In genomic region chr16:74984670-74985411, GRCh38 we compare ENCODE assay signal across 1 cellular context.
TF ChIP-seq lines count a peak whose summit lies in the region.

Gene WDR59 (minus strand): TSS chr16:74985123. CDS start chr16:74985017, 106 bp downstream.

TF ChIP-seq in HepG2, 621 proteins besides CTCF, POLR2A, EP300 and RAD21 (continued from another document and continues in another):
- TF ChIP-seq HCFC1 (IDR thresholded peaks at IDR 0.05; ENCODE audit: low read depth, low read length) (peak; percentile 91), TFDP1 (CRISPR knock-in tag; IDR thresholded peaks at IDR 0.05; ENCODE audit: borderline replicate concordance) (no peak; the same call in 1 of the 2 replicates), AKAP8 (CRISPR knock-in tag; IDR thresholded peaks at IDR 0.05) (no peak), MBD4 (IDR thresholded peaks at IDR 0.05; ENCODE audit: borderline replicate concordance, low read length) (no peak), SOX5 (CRISPR knock-in tag; IDR thresholded peaks at IDR 0.05; ENCODE audit: borderline replicate concordance) (0 out of 2 replicates have a peak, but pooled peaks have one; percentile 3), NBN (conservative IDR thresholded peaks at IDR 0.05) (no peak), ZNF331 (CRISPR knock-in tag; IDR thresholded peaks at IDR 0.05) (peak; percentile 14; the same call in 1 of the 2 replicates), ZFY (CRISPR knock-in tag; IDR thresholded peaks at IDR 0.05) (peak; percentile 91), HES4 (CRISPR knock-in tag; IDR thresholded peaks at IDR 0.05; ENCODE audit: borderline replicate concordance) (peak; percentile 89), SMAD1 (CRISPR knock-in tag; IDR thresholded peaks at IDR 0.05; ENCODE audit: borderline replicate concordance, low read depth) (no peak), STAT5B (CRISPR knock-in tag; IDR thresholded peaks at IDR 0.05) (peak; percentile 66; the same call in 1 of the 2 replicates), FOSL2 (CRISPR knock-in tag; IDR thresholded peaks at IDR 0.05) (peak; percentile 92), ZBTB8A (CRISPR knock-in tag; IDR thresholded peaks at IDR 0.05; ENCODE audit: borderline replicate concordance, low read depth) (no peak), ZNF605 (CRISPR knock-in tag; IDR thresholded peaks at IDR 0.05) (peak; percentile 84), SETDB1 (CRISPR knock-in tag; IDR thresholded peaks at IDR 0.05; ENCODE audit: borderline replicate concordance) (no peak), MIER2 (CRISPR knock-in tag; IDR thresholded peaks at IDR 0.05) (0 out of 2 replicates have a peak, but pooled peaks have one; percentile 8), SNAPC5 (CRISPR knock-in tag; IDR thresholded peaks at IDR 0.05; ENCODE audit: borderline replicate concordance) (no peak), ZNF672 (CRISPR knock-in tag; IDR thresholded peaks at IDR 0.05) (no peak), EHMT2 (IDR thresholded peaks at IDR 0.05; ENCODE audit: borderline replicate concordance, low read depth, low read length) (no peak), KDM5A (IDR thresholded peaks at IDR 0.05; ENCODE audit: borderline replicate concordance, low read length) (no peak; the same call in 1 of the 2 replicates), NFRKB (IDR thresholded peaks at IDR 0.05) (no peak), MTA3 (CRISPR knock-in tag; IDR thresholded peaks at IDR 0.05) (no peak), ZNF619 (CRISPR knock-in tag; IDR thresholded peaks at IDR 0.05) (0 out of 2 replicates have a peak, but pooled peaks have one; percentile 32), FOSL1 (CRISPR knock-in tag; IDR thresholded peaks at IDR 0.05; ENCODE audit: borderline replicate concordance) (peak; percentile 6; the same call in 1 of the 2 replicates), ZNF766 (CRISPR knock-in tag; IDR thresholded peaks at IDR 0.05; ENCODE audit: borderline replicate concordance) (no peak), IRX3 (CRISPR knock-in tag; IDR thresholded peaks at IDR 0.05; ENCODE audit: borderline replicate concordance, low read depth) (no peak), ZNF597 (CRISPR knock-in tag; IDR thresholded peaks at IDR 0.05) (no peak), GABPA (IDR thresholded peaks at IDR 0.05; ENCODE audit: low read depth, low read length) (peak; percentile 53), GABPA (CRISPR knock-in tag; IDR thresholded peaks at IDR 0.05; ENCODE audit: low read depth) (peak; percentile 89), SMAD3 (CRISPR knock-in tag; IDR thresholded peaks at IDR 0.05) (no peak; the same call in 1 of the 2 replicates), MZF1 (CRISPR knock-in tag; IDR thresholded peaks at IDR 0.05; ENCODE audit: borderline replicate concordance) (no peak), JUND (CRISPR knock-in tag; IDR thresholded peaks at IDR 0.05) (0 out of 2 replicates have a peak, but pooled peaks have one; percentile 49), KAT8 (CRISPR knock-in tag; IDR thresholded peaks at IDR 0.05) (peak; percentile 50; the same call in 1 of the 2 replicates), NCOA5 (CRISPR knock-in tag; IDR thresholded peaks at IDR 0.05) (no peak), SMYD3 (CRISPR knock-in tag; IDR thresholded peaks at IDR 0.05) (no peak), ELF1 (CRISPR knock-in tag; IDR thresholded peaks at IDR 0.05) (peak; percentile 97), NFYC (CRISPR knock-in tag; IDR thresholded peaks at IDR 0.05) (peak; percentile 92), POGZ (CRISPR knock-in tag; IDR thresholded peaks at IDR 0.05) (peak; percentile 52; the same call in 1 of the 2 replicates), PHB2 (IDR thresholded peaks at IDR 0.05; ENCODE audit: partially characterized antibody) (no peak), ZFP41 (CRISPR knock-in tag; IDR thresholded peaks at IDR 0.05; ENCODE audit: borderline replicate concordance) (peak; percentile 68; the same call in 1 of the 2 replicates), CHCHD3 (CRISPR knock-in tag; IDR thresholded peaks at IDR 0.05) (no peak), ATF1 (CRISPR knock-in tag; IDR thresholded peaks at IDR 0.05) (peak; percentile 57), ZNF513 (CRISPR knock-in tag; conservative IDR thresholded peaks at IDR 0.05) (no peak), NAIF1 (CRISPR knock-in tag; IDR thresholded peaks at IDR 0.05; ENCODE audit: borderline replicate concordance) (no peak), ZNF484 (CRISPR knock-in tag; IDR thresholded peaks at IDR 0.05; ENCODE audit: borderline replicate concordance, low read depth) (no peak), SRF (IDR thresholded peaks at IDR 0.05; ENCODE audit: low read depth, low read length) (0 out of 2 replicates have a peak, but pooled peaks have one; percentile 18), SRSF4 (IDR thresholded peaks at IDR 0.05; ENCODE audit: low read depth, low read length, poor library complexity, severe bottlenecking) (no peak), ZNF251 (CRISPR knock-in tag; IDR thresholded peaks at IDR 0.05) (peak; percentile 81; the same call in 1 of the 2 replicates), ZFP36L2 (CRISPR knock-in tag; IDR thresholded peaks at IDR 0.05) (no peak), ZNF225 (CRISPR knock-in tag; IDR thresholded peaks at IDR 0.05) (no peak; the same call in 1 of the 2 replicates), RFXANK (CRISPR knock-in tag; IDR thresholded peaks at IDR 0.05) (peak; percentile 71; the same call in 1 of the 2 replicates), MXD4 (CRISPR knock-in tag; IDR thresholded peaks at IDR 0.05) (peak; percentile 75), ZZZ3 (CRISPR knock-in tag; IDR thresholded peaks at IDR 0.05; ENCODE audit: borderline replicate concordance) (0 out of 2 replicates have a peak, but pooled peaks have one; percentile 40), ZFAT (CRISPR knock-in tag; conservative IDR thresholded peaks at IDR 0.05) (no peak), GLMP (CRISPR knock-in tag; IDR thresholded peaks at IDR 0.05; ENCODE audit: borderline replicate concordance) (no peak), ZBTB34 (CRISPR knock-in tag; IDR thresholded peaks at IDR 0.05) (no peak; the same call in 1 of the 2 replicates), ZNF143 (CRISPR knock-in tag; IDR thresholded peaks at IDR 0.05) (peak; percentile 97), ZNF7 (CRISPR knock-in tag; IDR thresholded peaks at IDR 0.05) (0 out of 2 replicates have a peak, but pooled peaks have one; percentile 19), FOXP1 (IDR thresholded peaks at IDR 0.05) (0 out of 2 replicates have a peak, but pooled peaks have one; percentile 33), FOXP1 (CRISPR knock-in tag; IDR thresholded peaks at IDR 0.05) (peak; percentile 22), SPEN (CRISPR knock-in tag; IDR thresholded peaks at IDR 0.05; ENCODE audit: low read depth) (no peak; the same call in 1 of the 2 replicates), ATM (IDR thresholded peaks at IDR 0.05; ENCODE audit: borderline replicate concordance) (no peak)
- TF ChIP-seq, protein P1, sequence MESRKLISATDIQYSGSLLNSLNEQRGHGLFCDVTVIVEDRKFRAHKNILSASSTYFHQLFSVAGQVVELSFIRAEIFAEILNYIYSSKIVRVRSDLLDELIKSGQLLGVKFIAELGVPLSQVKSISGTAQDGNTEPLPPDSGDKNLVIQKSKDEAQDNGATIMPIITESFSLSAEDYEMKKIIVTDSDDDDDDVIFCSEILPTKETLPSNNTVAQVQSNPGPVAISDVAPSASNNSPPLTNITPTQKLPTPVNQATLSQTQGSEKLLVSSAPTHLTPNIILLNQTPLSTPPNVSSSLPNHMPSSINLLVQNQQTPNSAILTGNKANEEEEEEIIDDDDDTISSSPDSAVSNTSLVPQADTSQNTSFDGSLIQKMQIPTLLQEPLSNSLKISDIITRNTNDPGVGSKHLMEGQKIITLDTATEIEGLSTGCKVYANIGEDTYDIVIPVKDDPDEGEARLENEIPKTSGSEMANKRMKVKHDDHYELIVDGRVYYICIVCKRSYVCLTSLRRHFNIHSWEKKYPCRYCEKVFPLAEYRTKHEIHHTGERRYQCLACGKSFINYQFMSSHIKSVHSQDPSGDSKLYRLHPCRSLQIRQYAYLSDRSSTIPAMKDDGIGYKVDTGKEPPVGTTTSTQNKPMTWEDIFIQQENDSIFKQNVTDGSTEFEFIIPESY (CRISPR knock-in tag; IDR thresholded peaks at IDR 0.05) = no peak; the same call in none of the 2 replicates
- TF ChIP-seq, protein P2, sequence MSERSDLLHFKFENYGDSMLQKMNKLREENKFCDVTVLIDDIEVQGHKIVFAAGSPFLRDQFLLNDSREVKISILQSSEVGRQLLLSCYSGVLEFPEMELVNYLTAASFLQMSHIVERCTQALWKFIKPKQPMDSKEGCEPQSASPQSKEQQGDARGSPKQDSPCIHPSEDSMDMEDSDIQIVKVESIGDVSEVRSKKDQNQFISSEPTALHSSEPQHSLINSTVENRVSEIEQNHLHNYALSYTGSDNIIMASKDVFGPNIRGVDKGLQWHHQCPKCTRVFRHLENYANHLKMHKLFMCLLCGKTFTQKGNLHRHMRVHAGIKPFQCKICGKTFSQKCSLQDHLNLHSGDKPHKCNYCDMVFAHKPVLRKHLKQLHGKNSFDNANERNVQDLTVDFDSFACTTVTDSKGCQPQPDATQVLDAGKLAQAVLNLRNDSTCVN (CRISPR knock-in tag; IDR thresholded peaks at IDR 0.05; ENCODE audit: borderline replicate concordance) = 0 out of 2 replicates have a peak, but pooled peaks have one; percentile 35
- TF ChIP-seq, protein P3, sequence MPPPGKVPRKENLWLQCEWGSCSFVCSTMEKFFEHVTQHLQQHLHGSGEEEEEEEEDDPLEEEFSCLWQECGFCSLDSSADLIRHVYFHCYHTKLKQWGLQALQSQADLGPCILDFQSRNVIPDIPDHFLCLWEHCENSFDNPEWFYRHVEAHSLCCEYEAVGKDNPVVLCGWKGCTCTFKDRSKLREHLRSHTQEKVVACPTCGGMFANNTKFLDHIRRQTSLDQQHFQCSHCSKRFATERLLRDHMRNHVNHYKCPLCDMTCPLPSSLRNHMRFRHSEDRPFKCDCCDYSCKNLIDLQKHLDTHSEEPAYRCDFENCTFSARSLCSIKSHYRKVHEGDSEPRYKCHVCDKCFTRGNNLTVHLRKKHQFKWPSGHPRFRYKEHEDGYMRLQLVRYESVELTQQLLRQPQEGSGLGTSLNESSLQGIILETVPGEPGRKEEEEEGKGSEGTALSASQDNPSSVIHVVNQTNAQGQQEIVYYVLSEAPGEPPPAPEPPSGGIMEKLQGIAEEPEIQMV (CRISPR knock-in tag; IDR thresholded peaks at IDR 0.05; ENCODE audit: low read depth) = no peak; the same call in 1 of the 2 replicates
- TF ChIP-seq, protein P4, sequence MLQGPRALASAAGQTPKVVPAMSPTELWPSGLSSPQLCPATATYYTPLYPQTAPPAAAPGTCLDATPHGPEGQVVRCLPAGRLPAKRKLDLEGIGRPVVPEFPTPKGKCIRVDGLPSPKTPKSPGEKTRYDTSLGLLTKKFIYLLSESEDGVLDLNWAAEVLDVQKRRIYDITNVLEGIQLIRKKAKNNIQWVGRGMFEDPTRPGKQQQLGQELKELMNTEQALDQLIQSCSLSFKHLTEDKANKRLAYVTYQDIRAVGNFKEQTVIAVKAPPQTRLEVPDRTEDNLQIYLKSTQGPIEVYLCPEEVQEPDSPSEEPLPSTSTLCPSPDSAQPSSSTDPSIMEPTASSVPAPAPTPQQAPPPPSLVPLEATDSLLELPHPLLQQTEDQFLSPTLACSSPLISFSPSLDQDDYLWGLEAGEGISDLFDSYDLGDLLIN (CRISPR knock-in tag; IDR thresholded peaks at IDR 0.05; ENCODE audit: borderline replicate concordance) = no peak
